In the genomic region with DNA sequence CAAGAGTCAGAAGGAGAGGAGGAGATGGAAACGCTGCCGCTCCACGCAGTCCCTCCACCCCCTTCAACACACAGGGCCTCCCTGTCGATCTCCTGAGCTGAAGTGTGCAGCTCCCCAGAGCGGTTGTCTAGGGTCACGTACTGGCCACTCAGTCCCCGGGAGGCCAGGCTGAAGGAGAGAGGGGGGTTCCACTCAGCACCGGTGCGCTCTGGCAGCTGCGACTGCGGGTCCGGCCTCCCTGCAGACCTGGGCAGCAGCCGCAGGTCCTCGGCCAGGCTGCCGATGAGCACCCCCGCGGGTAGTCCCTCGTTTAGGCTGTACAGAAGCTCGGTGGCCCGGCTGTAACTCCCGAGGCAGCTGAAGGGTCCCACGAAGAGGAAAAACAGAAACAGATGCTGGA, we compare ENCODE assay signal across 14 cellular contexts. TPM values are rescaled to one million over a fixed set of nuclear protein-coding genes. Genes with fewer than 3 reads are reported as not detected.
DNase-seq lines count a peak whose midpoint lies in the region; ATAC-seq and TF ChIP-seq lines count a peak whose summit lies in the region.
"Had no signal": no experiment of that assay in that cellular context is flagged by ENCODE, and none has a peak within 500 bp of the region (broad histone marks: within the 10 kb centered on the region; RNA-seq: fewer than 3 reads in every experiment).

No MANE protein-coding gene starts in this region.

- H3K9ac ChIP-seq in neural progenitor cell: no peak overlapping the region

- H3K4me1 ChIP-seq in left ventricle myocardium inferior: peaks cover 24% of the 10 kb centered on the region
- H3K4me1 ChIP-seq in neural progenitor cell: peaks cover 16% of the 10 kb centered on the region

- H3K36me3 ChIP-seq in left ventricle myocardium inferior (no peaks in the 10 kb centered on the region), neural progenitor cell (no peaks in the 10 kb centered on the region)

- H3F3A ChIP-seq in neural progenitor cell (ENCODE audit: low read depth): peaks cover 5% of the 10 kb centered on the region

- DNase-seq in Right ventricle myocardium inferior (ENCODE audit: missing footprints) (peak; percentile 22), cardiac septum (ENCODE audit: low spot score) (no peak), left ventricle myocardium inferior (no peak), neural progenitor cell (ENCODE audit: low spot score) (peak; percentile 51), DMS153 treated with DMSO at 0.1 percent for 48 hours (lab: John Stamatoyannopoulos, UW; ENCODE audit: unreplicated experiment) (no peak), kidney glomerular epithelial cell (lab: John Stamatoyannopoulos, UW) (no peak)
- no peak for DNase-seq in NK-92 treated with Interleukin-12 subunit alpha and Interleukin-12 subunit beta, amount 100 ng/mL, for 24 hours (lab: John Stamatoyannopoulos, UW)
- DNase-seq: AML-193, NCI-H526 had no signal

- no peak for TF ChIP-seq CTCF in left ventricle myocardium inferior (IDR thresholded peaks at IDR 0.05; ENCODE audit: borderline replicate concordance)
- TF ChIP-seq CTCF in neural progenitor cell (IDR thresholded peaks at IDR 0.05): no peak

- intact Hi-C loops in Right ventricle myocardium inferior (cut with DNase I): no loop called here
- intact Hi-C loops in cardiac septum (cut with DNase I): loop anchor here (10.0 kb wide), 1 partner anchor 289 kb away; no protein-coding TSS in a partner anchor
- intact Hi-C loops in left ventricle myocardium inferior (cut with micrococcal nuclease): no loop called here

- H3K27ac ChIP-seq in left ventricle myocardium inferior (replicated peaks): no peak overlapping the region
- H3K27ac ChIP-seq in neural progenitor cell: no peak overlapping the region

- H3K4me3 ChIP-seq in left ventricle myocardium inferior (peak overlapping the region; percentile 63), neural progenitor cell (peak overlapping the region; percentile 56)

- H3K4me3 Mint-ChIP-seq in neural progenitor cell: peak overlapping the region; percentile 94
- H3K4me3 Mint-ChIP-seq: T-helper 1 cell treated with Interleukin-12 subunit alpha and Interleukin-12 subunit beta and Interleukin-4 antibody, amounts not matched to agents 30 μg/mL and 1 μg/mL, for 36 hours had no signal

- H3K9me3 ChIP-seq in left ventricle myocardium inferior (replicated peaks): no peaks in the 10 kb centered on the region
- no peaks in the 10 kb centered on the region for H3K9me3 ChIP-seq in neural progenitor cell (ENCODE audit: low read depth)

- H3K9me3 Mint-ChIP-seq in neural progenitor cell: no peaks in the 10 kb centered on the region
- H3K9me3 Mint-ChIP-seq: T-helper 1 cell treated with Interleukin-12 subunit alpha and Interleukin-12 subunit beta and Interleukin-4 antibody, amounts not matched to agents 30 μg/mL and 1 μg/mL, for 36 hours had no signal

- no peaks in the 10 kb centered on the region for H3K36me3 Mint-ChIP-seq in neural progenitor cell

- no peaks in the 10 kb centered on the region for H3K79me2 ChIP-seq in neural progenitor cell (ENCODE audit: low read depth)

- peak overlapping the region; percentile 86 for H2AFZ ChIP-seq in neural progenitor cell (replicated peaks)

- H4K20me1 ChIP-seq in neural progenitor cell (ENCODE audit: low read depth): peaks cover 2% of the 10 kb centered on the region

- H3K27me3 Mint-ChIP-seq in neural progenitor cell (ENCODE audit: insufficient read depth, low read depth): peaks cover 21% of the 10 kb centered on the region

- H3K27me3 ChIP-seq in left ventricle myocardium inferior (ENCODE audit: low read depth) (peaks cover 42% of the 10 kb centered on the region), neural progenitor cell (peaks cover 65% of the 10 kb centered on the region)

- H3K4me1 Mint-ChIP-seq in neural progenitor cell: peaks cover 11% of the 10 kb centered on the region

- peak overlapping the region; percentile 88 for H3K4me2 ChIP-seq in neural progenitor cell

- H3K27ac Mint-ChIP-seq in neural progenitor cell: no peak overlapping the region
- H3K27ac Mint-ChIP-seq: T-helper 1 cell treated with Interleukin-12 subunit alpha and Interleukin-12 subunit beta and Interleukin-4 antibody, amounts not matched to agents 30 μg/mL and 1 μg/mL, for 36 hours had no signal

- ATAC-seq in Right ventricle myocardium inferior (no peak), HG03175 (IDR thresholded peaks at IDR 0.05; ENCODE audit: unreplicated experiment) (no peak)
- ATAC-seq: HCT116 had no signal

RNA-seq across cellular contexts. Expression of a gene that starts 2.1 kb away (rescaled TPM):
- total RNA-seq in Right ventricle myocardium inferior: 2.2 TPM
- total RNA-seq in cardiac septum: 6.4 TPM
- total RNA-seq in left ventricle myocardium inferior: 0.30 TPM
- total RNA-seq in neural progenitor cell (ENCODE audit: low replicate concordance): 0.17 and 0.31 TPM in 2 replicates
- total RNA-seq: LHCN-M2, myocyte had no signal

Comparison
In these comparisons a context has a peak if more than half of its experiments do, and no peak if none do; other contexts are left out.
1. DNase-seq: peak in Right ventricle myocardium inferior (single experiment) and neural progenitor cell (single experiment); none in cardiac septum (single experiment), left ventricle myocardium inferior (single experiment), DMS153 treated with DMSO at 0.1 percent for 48 hours (single experiment), NK-92 treated with Interleukin-12 subunit alpha and Interleukin-12 subunit beta, amount 100 ng/mL, for 24 hours (single experiment) and kidney glomerular epithelial cell (single experiment).